In the genomic region with DNA sequence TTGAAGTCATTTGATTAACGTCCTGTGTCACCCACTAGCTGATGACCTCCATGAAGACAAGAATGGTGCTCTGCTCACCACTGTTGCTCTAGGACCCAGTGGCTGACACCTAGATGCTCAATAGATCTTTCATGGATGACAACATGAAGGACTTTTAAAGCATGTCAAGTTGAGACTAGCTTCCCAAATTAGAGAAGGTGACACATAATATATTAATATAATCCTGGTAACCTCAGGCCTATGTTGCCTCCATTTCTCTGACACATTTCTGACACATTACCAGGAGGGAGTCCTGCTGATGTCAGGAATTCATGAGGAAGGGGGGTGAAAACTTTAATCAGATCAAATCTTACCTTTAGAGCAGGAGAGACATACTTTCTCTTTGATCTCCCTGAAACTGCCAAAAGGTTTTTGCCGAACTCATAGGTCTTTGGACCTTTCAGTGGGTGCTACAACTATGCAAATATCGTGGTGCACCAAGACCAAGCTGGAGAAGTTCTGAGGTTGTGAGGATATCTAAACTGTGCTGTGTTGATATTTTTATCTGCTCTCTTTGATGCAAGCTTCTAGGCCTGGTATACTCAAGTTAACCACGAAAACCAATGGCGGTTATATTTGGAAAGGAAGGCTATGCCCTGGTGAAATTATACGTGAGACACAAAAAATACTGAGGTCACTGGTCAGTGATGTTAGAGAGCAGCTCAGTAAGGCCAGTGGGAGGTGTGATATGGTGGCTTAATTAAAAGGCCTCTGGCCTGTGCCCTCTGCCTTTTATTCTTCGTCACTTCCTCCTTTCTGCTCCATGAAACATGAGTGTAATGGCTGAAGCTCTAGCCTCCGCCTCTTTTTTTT, we compare ENCODE assay signal across 9 cellular contexts. TPM values are rescaled to one million over a fixed set of nuclear protein-coding genes. Genes with fewer than 3 reads are reported as not detected.
DNase-seq lines count a peak whose midpoint lies in the region; ATAC-seq and TF ChIP-seq lines count a peak whose summit lies in the region.
"Had no signal": no experiment of that assay in that cellular context is flagged by ENCODE, and none has a peak within 500 bp of the region (broad histone marks: within the 10 kb centered on the region; RNA-seq: fewer than 3 reads in every experiment).

No MANE protein-coding gene starts in this region.

- H4K20me1 ChIP-seq in BLaER1 treated with 17β-estradiol and CSF1 and Interleukin-3, amounts not matched to agents 10 nM and 100 nM = no peaks in the 10 kb centered on the region

- peaks cover 9% of the 10 kb centered on the region for H3K27me3 Mint-ChIP-seq in T-helper 2 cell treated with Interferon-gamma antibody and Interleukin-4, amounts not matched to agents 5 μg/mL and 100 μg/mL, for 36 hours (ENCODE audit: low read depth)

- peak overlapping the region in 8 of 11 experiments; percentile 9 to 67 (median 48); a peak in 15 of 22 replicates for H3K9ac ChIP-seq in BLaER1 treated with 17β-estradiol and CSF1 and Interleukin-3, amounts not matched to agents 10 nM and 100 nM

- H3K4me3 ChIP-seq in BLaER1 treated with 17β-estradiol and CSF1 and Interleukin-3, amounts not matched to agents 10 nM and 100 nM = no peak overlapping the region
- H3K4me3 ChIP-seq in gastroesophageal sphincter = no peak overlapping the region
- no peak overlapping the region for H3K4me3 ChIP-seq in sigmoid colon

- H3K36me3 ChIP-seq in BLaER1 treated with 17β-estradiol and CSF1 and Interleukin-3, amounts not matched to agents 10 nM and 100 nM = no peaks in the 10 kb centered on the region
- H3K36me3 ChIP-seq in gastroesophageal sphincter (no peaks in the 10 kb centered on the region), sigmoid colon (no peaks in the 10 kb centered on the region)

- peaks cover 36% of the 10 kb centered on the region for H3K4me1 Mint-ChIP-seq in T-helper 2 cell treated with Interferon-gamma antibody and Interleukin-4, amounts not matched to agents 5 μg/mL and 100 μg/mL, for 36 hours (ENCODE audit: low read depth)

- peak; percentile 43 for DNase-seq in GM19238 (ENCODE audit: insufficient read length, low spot score)
- DNase-seq in T-helper 2 cell treated with Interferon-gamma antibody and Interleukin-4, amounts not matched to agents 5 μg/mL and 100 μg/mL, for 36 hours (ENCODE audit: low spot score) = peak; percentile 65
- no peak for DNase-seq in NCI-H82 (lab: John Stamatoyannopoulos, UW)
- no peak for DNase-seq in NCI-H2171 treated with DMSO at 0.1 percent for 48 hours (lab: John Stamatoyannopoulos, UW)
- no peak for DNase-seq in sigmoid colon
- DNase-seq: Right ventricle myocardium superior had no signal

- WGBS in gastroesophageal sphincter (ENCODE audit: low coverage in 1 of 2), 2 donors = 86 to 96% methylated on average over 4 to 6 of the region's 8 CpGs
- WGBS in sigmoid colon, 2 donors = 61 to 88% methylated on average over 8 of the region's 8 CpGs

- peak overlapping the region; percentile 4 for H3K27ac Mint-ChIP-seq in T-helper 2 cell treated with Interferon-gamma antibody and Interleukin-4, amounts not matched to agents 5 μg/mL and 100 μg/mL, for 36 hours

- ATAC-seq in HG03066 (IDR thresholded peaks at IDR 0.05; ENCODE audit: low read depth, unreplicated experiment) (peak; percentile 98), gastroesophageal sphincter (no peak)

- H3K27me3 ChIP-seq in BLaER1 treated with 17β-estradiol and CSF1 and Interleukin-3, amounts not matched to agents 10 nM and 100 nM = no peaks in the 10 kb centered on the region
- H3K27me3 ChIP-seq in gastroesophageal sphincter = no peaks in the 10 kb centered on the region
- no peaks in the 10 kb centered on the region for H3K27me3 ChIP-seq in sigmoid colon

- H3K4me2 ChIP-seq in BLaER1 treated with 17β-estradiol and CSF1 and Interleukin-3, amounts not matched to agents 10 nM and 100 nM = peak overlapping the region; percentile 47 to 82 (median 67)

- TF ChIP-seq EP300 in gastroesophageal sphincter (IDR thresholded peaks at IDR 0.05) (no peak), sigmoid colon (IDR thresholded peaks at IDR 0.05) (no peak)

- H3K4me1 ChIP-seq in BLaER1 treated with 17β-estradiol and CSF1 and Interleukin-3, amounts not matched to agents 10 nM and 100 nM = peaks cover 39 to 72% (median 52%) of the 10 kb centered on the region in 10 experiments
- H3K4me1 ChIP-seq in gastroesophageal sphincter = no peaks in the 10 kb centered on the region
- H3K4me1 ChIP-seq in sigmoid colon = no peaks in the 10 kb centered on the region

- H3K27ac ChIP-seq in BLaER1 treated with 17β-estradiol and CSF1 and Interleukin-3, amounts not matched to agents 10 nM and 100 nM = peak overlapping the region; percentile 53 to 86 (median 76)
- H3K27ac ChIP-seq in gastroesophageal sphincter (no peak overlapping the region), sigmoid colon (no peak overlapping the region)

- intact Hi-C loops in sigmoid colon (cut with DNase I) = no loop called here

- no peaks in the 10 kb centered on the region for H3K36me3 Mint-ChIP-seq in T-helper 2 cell treated with Interferon-gamma antibody and Interleukin-4, amounts not matched to agents 5 μg/mL and 100 μg/mL, for 36 hours (ENCODE audit: low read depth)

- H3K9me3 Mint-ChIP-seq in T-helper 2 cell treated with Interferon-gamma antibody and Interleukin-4, amounts not matched to agents 5 μg/mL and 100 μg/mL, for 36 hours = no peaks in the 10 kb centered on the region

- TF ChIP-seq CTCF in gastroesophageal sphincter (IDR thresholded peaks at IDR 0.05) (no peak), sigmoid colon (IDR thresholded peaks at IDR 0.05) (no peak)

- no peak for TF ChIP-seq POLR2A in gastroesophageal sphincter (IDR thresholded peaks at IDR 0.05)
- TF ChIP-seq POLR2A in sigmoid colon (IDR thresholded peaks at IDR 0.05) = no peak

- peak overlapping the region; percentile 6 for H3K4me3 Mint-ChIP-seq in T-helper 2 cell treated with Interferon-gamma antibody and Interleukin-4, amounts not matched to agents 5 μg/mL and 100 μg/mL, for 36 hours

- H3K9me3 ChIP-seq in BLaER1 treated with 17β-estradiol and CSF1 and Interleukin-3, amounts not matched to agents 10 nM and 100 nM (replicated peaks in 1 of 11) = peaks cover 0 to 15% (median 5%) of the 10 kb centered on the region in 11 experiments; a peak in 12 of 22 replicates
- no peaks in the 10 kb centered on the region for H3K9me3 ChIP-seq in gastroesophageal sphincter
- H3K9me3 ChIP-seq in sigmoid colon = no peaks in the 10 kb centered on the region

RNA-seq across cellular contexts. Expression of a gene that starts 13.2 kb away (rescaled TPM):
- total RNA-seq in gastroesophageal sphincter = 1 to 10 TPM; 4.3 to 7.3 (median 5.4) TPM
- 1 to 10 TPM; 4.3 to 6.4 (median 4.8) TPM for total RNA-seq in sigmoid colon
- polyA plus RNA-seq in sigmoid colon = 1 to 10 TPM; 4.2 to 8.1 (median 5.1) TPM

Comparison
In these comparisons a context has a peak if more than half of its experiments do, and no peak if none do; other contexts are left out.
1. H3K27ac ChIP-seq: peak in BLaER1 treated with 17β-estradiol and CSF1 and Interleukin-3, amounts not matched to agents 10 nM and 100 nM (11 of 11); none in gastroesophageal sphincter (0 of 4) and sigmoid colon (0 of 4).
2. DNase-seq: peak in GM19238 (single experiment) and T-helper 2 cell treated with Interferon-gamma antibody and Interleukin-4, amounts not matched to agents 5 μg/mL and 100 μg/mL, for 36 hours (single experiment); none in NCI-H82 (single experiment), NCI-H2171 treated with DMSO at 0.1 percent for 48 hours (single experiment) and sigmoid colon (single experiment).